ENCODE assay signal across 17 cellular contexts in the genomic region with DNA sequence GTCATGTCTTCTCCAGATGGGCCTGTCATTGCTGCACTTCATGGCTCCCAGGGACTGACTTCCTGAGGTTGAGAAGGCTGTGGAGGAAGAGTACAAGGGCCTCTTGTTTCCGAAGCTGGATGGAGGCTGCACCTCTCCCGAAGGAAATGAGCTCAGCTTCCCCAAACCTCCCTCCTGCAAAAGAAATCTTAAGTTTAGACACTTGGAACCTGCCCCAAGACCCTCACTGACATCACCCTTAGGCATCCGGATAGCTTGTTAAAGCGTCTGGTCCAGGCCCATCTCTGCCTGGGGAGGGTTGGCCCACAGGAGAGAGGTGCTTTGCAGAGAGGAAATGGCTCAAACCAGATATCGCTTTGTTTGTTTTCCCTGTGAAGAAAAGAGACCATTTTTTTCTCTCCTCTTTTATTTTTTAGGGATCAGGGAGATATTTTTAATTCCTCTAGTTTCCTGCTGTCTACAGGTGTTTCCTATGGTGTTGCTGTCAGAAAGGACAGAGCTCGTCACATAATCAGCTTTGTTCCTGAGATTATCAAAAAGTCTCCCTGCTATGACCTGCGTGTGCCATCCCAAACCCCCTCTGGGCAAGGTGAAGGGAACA. TPM values are rescaled to one million over a fixed set of nuclear protein-coding genes. Genes with fewer than 3 reads are reported as not detected.
DNase-seq lines count a peak whose midpoint lies in the region; TF ChIP-seq lines count a peak whose summit lies in the region.
"Had no signal": no experiment of that assay in that cellular context is flagged by ENCODE, and none has a peak within 500 bp of the region (broad histone marks: within the 10 kb centered on the region; RNA-seq: fewer than 3 reads in every experiment).

No MANE protein-coding gene starts in this region.

- peaks cover 3 to 66% (median 14%) of the 10 kb centered on the region in 3 donors for H3K36me3 Mint-ChIP-seq in CD8-positive, alpha-beta memory T cell
- H3K36me3 Mint-ChIP-seq in neural crest cell (ENCODE audit: low read depth) = no peaks in the 10 kb centered on the region

- H3K36me3 ChIP-seq in CD8-positive, alpha-beta memory T cell (ENCODE audit: insufficient read depth, low read length) = peaks cover under 1% of the 10 kb centered on the region
- H3K36me3 ChIP-seq: suprapubic skin had no signal

- TF ChIP-seq CTCF in neural crest cell (conservative IDR thresholded peaks at IDR 0.05) (no peak), GM20000 (IDR thresholded peaks at IDR 0.05; ENCODE audit: extremely low read depth, missing control alignments) (no peak)

- H3K9me3 Mint-ChIP-seq in CD8-positive, alpha-beta memory T cell = no peaks in the 10 kb centered on the region
- no peaks in the 10 kb centered on the region for H3K9me3 Mint-ChIP-seq in neural crest cell
- H3K9me3 Mint-ChIP-seq: activated T-cell treated with anti-CD3 and anti-CD28 coated beads, Interleukin-2, amount 50 U/mL, for 4 hours had no signal

- H3K4me3 ChIP-seq in CD8-positive, alpha-beta memory T cell (ENCODE audit: low read length) = no peak overlapping the region
- H3K4me3 ChIP-seq: suprapubic skin had no signal

- CTCF ChIA-PET in CD8-positive, alpha-beta memory T cell (lab: Charles Lee) = interaction anchor here (0.8 to 2.6 kb wide), 4 partner anchors 17 to 55 kb away, joined by 3 to 10 read pairs (median 8); no protein-coding TSS in a partner anchor

- no peak for DNase-seq in CD8-positive, alpha-beta memory T cell
- DNase-seq in UCSD-AML1 (lab: John Stamatoyannopoulos, UW; ENCODE audit: unreplicated experiment) (peak; percentile 33), cardiac septum (ENCODE audit: low spot score) (peak; percentile 75), neural crest cell (ENCODE audit: low read depth, low spot score) (no peak), GM20000 (ENCODE audit: low spot score) (no peak), T-helper 1 cell (no peak), NOMO-1 treated with DMSO at 0.1 percent for 48 hours (lab: John Stamatoyannopoulos, UW; ENCODE audit: unreplicated experiment) (no peak), NCI-H510A (lab: John Stamatoyannopoulos, UW) (no peak)
- DNase-seq: activated CD4-positive, alpha-beta T cell treated with anti-CD3 and anti-CD28 coated beads for 4 hours; activated T-cell treated with anti-CD3 and anti-CD28 coated beads, Interleukin-2, amount 50 U/mL, for 4 hours; AML-193; HCEC 1CT; mesenchymal stem cell; NCI-H1694 treated with DMSO at 0.1 percent for 48 hours; NCI-H524 treated with DMSO at 0.1 percent for 48 hours had no signal

- H3K4me1 ChIP-seq in CD8-positive, alpha-beta memory T cell (ENCODE audit: insufficient read depth, low read length) = peaks cover 91% of the 10 kb centered on the region

- peak overlapping the region in 4 of 7 donors; percentile 4 to 61 (median 26) for H3K4me3 Mint-ChIP-seq in CD8-positive, alpha-beta memory T cell
- no peak overlapping the region for H3K4me3 Mint-ChIP-seq in neural crest cell
- H3K4me3 Mint-ChIP-seq: activated T-cell treated with anti-CD3 and anti-CD28 coated beads, Interleukin-2, amount 50 U/mL, for 4 hours had no signal

- peak overlapping the region; percentile 19 to 91 (median 78) for H3K27ac Mint-ChIP-seq in CD8-positive, alpha-beta memory T cell
- peak overlapping the region; percentile 23 for H3K27ac Mint-ChIP-seq in neural crest cell (ENCODE audit: unreplicated experiment)

- intact Hi-C loops in cardiac septum (cut with DNase I) = loop anchor here (5.0 kb wide), 1 partner anchor 32 kb away; no protein-coding TSS in a partner anchor

- H3K27ac ChIP-seq in CD8-positive, alpha-beta memory T cell (ENCODE audit: low read depth, low read length) = no peak overlapping the region
- H3K27ac ChIP-seq: suprapubic skin had no signal

- peaks cover 91 to 99% (median 97%) of the 10 kb centered on the region in 3 donors for H3K4me1 Mint-ChIP-seq in CD8-positive, alpha-beta memory T cell
- peaks cover 56% of the 10 kb centered on the region for H3K4me1 Mint-ChIP-seq in neural crest cell

- no peaks in the 10 kb centered on the region for H3K9me3 ChIP-seq in CD8-positive, alpha-beta memory T cell (ENCODE audit: low read length)
- H3K9me3 ChIP-seq: suprapubic skin had no signal

- H3K27me3 ChIP-seq in CD8-positive, alpha-beta memory T cell (ENCODE audit: insufficient read depth, low read length, poor library complexity, severe bottlenecking) = no peaks in the 10 kb centered on the region
- H3K27me3 ChIP-seq: suprapubic skin had no signal

- H3K27me3 Mint-ChIP-seq in CD8-positive, alpha-beta memory T cell = peaks cover 0 to 3% of the 10 kb centered on the region in 2 donors
- no peaks in the 10 kb centered on the region for H3K27me3 Mint-ChIP-seq in neural crest cell (ENCODE audit: low read depth)

- POLR2A ChIA-PET in CD8-positive, alpha-beta memory T cell (lab: Charles Lee) = interaction anchor here (0.6 to 1.5 kb wide), 2 partner anchors 14 to 27 kb away, joined by 3 to 4 read pairs; no protein-coding TSS in a partner anchor

RNA-seq across cellular contexts. Expression of a gene that starts 25.0 kb away (rescaled TPM):
- 10 to 100 TPM; 45.9 to 47.9 TPM for total RNA-seq in CD8-positive, alpha-beta memory T cell
- 171 TPM for polyA plus RNA-seq in CD8-positive, alpha-beta memory T cell
- total RNA-seq in cardiac septum (32.7 TPM), neural crest cell (2.3 and 3.0 TPM in 2 replicates)
- total RNA-seq: osteocyte had no signal

Comparison
In these comparisons a context has a peak if more than half of its experiments do, and no peak if none do; other contexts are left out.
1. DNase-seq: peak in UCSD-AML1 (single experiment) and cardiac septum (single experiment); none in CD8-positive, alpha-beta memory T cell (0 of 5), neural crest cell (single experiment), GM20000 (single experiment), T-helper 1 cell (0 of 5), NOMO-1 treated with DMSO at 0.1 percent for 48 hours (single experiment) and NCI-H510A (single experiment).